12 cellular contexts compared by ENCODE assay signal in the genomic region with DNA sequence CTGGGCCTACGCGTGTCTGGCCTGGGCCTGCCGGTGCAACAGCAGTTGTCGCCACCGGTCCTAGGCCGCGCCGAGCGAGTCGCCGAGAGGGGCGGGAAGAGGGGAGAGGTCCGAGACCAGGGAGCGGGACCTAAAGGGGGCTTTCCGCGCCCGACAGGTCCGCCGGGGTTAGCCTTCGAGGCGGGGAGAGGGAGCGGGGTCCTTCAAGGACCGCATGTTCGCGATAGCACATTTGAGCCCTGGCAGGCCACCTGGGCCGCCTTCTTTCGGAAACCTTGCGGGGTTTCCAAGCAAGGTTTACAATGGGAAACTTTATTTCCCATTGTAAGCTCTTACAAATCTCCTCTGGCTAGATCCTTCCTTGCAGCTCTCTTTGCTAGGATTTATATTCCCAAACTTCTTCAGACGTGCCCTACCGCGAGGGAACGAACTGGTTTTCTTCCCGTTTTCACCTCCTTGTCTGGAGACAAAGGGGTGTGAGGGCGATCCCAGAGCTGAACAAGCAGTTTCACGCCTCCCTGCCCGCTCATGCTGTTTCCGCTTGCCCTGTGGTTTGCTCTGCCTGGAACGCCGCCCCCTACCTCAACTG. TPM values are rescaled to one million over a fixed set of nuclear protein-coding genes. Genes with fewer than 3 reads are reported as not detected.
DNase-seq lines count a peak whose midpoint lies in the region; ATAC-seq and TF ChIP-seq lines count a peak whose summit lies in the region.
"Had no signal": no experiment of that assay in that cellular context is flagged by ENCODE, and none has a peak within 500 bp of the region (broad histone marks: within the 10 kb centered on the region; RNA-seq: fewer than 3 reads in every experiment).

No MANE protein-coding gene starts in this region.

- no peak overlapping the region for H2BK5ac ChIP-seq in IMR-90 (ENCODE audit: low read depth, low read length, poor library complexity, severe bottlenecking)

- H3K27me3 ChIP-seq in IMR-90 (ENCODE audit: control insufficient read depth, insufficient read depth, low read length): peaks cover 66% of the 10 kb centered on the region
- peaks cover 34% of the 10 kb centered on the region for H3K27me3 ChIP-seq in iPS DF 6.9 (ENCODE audit: control insufficient read depth, insufficient read depth, low read length)
- H3K27me3 ChIP-seq in parathyroid adenoma (ENCODE audit: control insufficient read depth, insufficient read depth, low read length): peaks cover 1% of the 10 kb centered on the region

- H4K5ac ChIP-seq in IMR-90 (ENCODE audit: low read depth, low read length): no peak overlapping the region

- H3K27ac ChIP-seq in IMR-90 (ENCODE audit: insufficient read depth, low read length): no peak overlapping the region
- H3K27ac ChIP-seq in iPS DF 6.9 (ENCODE audit: low read length): no peak overlapping the region
- no peak overlapping the region for H3K27ac ChIP-seq in parathyroid adenoma

- no peaks in the 10 kb centered on the region for H3K79me1 ChIP-seq in IMR-90 (ENCODE audit: low read depth in 1 of 2, low read length in 2 of 2)

- H3K4me2 ChIP-seq in IMR-90 (ENCODE audit: low read depth, low read length) (no peak overlapping the region), parathyroid adenoma (ENCODE audit: low read length) (no peak overlapping the region)

- in situ Hi-C loops in IMR-90 (cut with MboI; ENCODE audit: low sequenced_read_pairs): no loop called here

- intact Hi-C loops in IMR-90 (cut with micrococcal nuclease): no loop called here

- H3K23ac ChIP-seq in IMR-90 (ENCODE audit: low read depth, low read length): no peak overlapping the region

- no peak overlapping the region for H4K91ac ChIP-seq in IMR-90 (ENCODE audit: insufficient read depth, low read depth, low read length)

- no peak overlapping the region for H4K8ac ChIP-seq in IMR-90 (ENCODE audit: low read depth in 2 of 2, low read length in 2 of 2)

- H2BK120ac ChIP-seq in IMR-90 (ENCODE audit: low read depth, low read length): no peak overlapping the region

- POLR2A ChIA-PET in IMR-90 (lab: Charles Lee; ENCODE audit: unreplicated experiment): no interaction called here

- TF ChIP-seq RAD21 in IMR-90 (IDR thresholded peaks at IDR 0.05; ENCODE audit: low read length): no peak

- dilution Hi-C loops in IMR-90 (cut with HindIII; ENCODE audit: low sequenced_read_pairs, unreplicated experiment): no loop called here

- H3K79me2 ChIP-seq in parathyroid adenoma: no peaks in the 10 kb centered on the region

- H3K4me3 ChIP-seq in IMR-90 (ENCODE audit: insufficient read depth, low read depth, low read length): no peak overlapping the region
- H3K4me3 ChIP-seq in iPS DF 6.9 (ENCODE audit: low read length): peak overlapping the region; percentile 60; the same call in 1 of the 2 replicates
- no peak overlapping the region for H3K4me3 ChIP-seq in parathyroid adenoma (ENCODE audit: low read depth, low read length)
- H3K4me3 ChIP-seq: mucosa of descending colon had no signal

- H2BK15ac ChIP-seq in IMR-90 (ENCODE audit: low read depth, low read length): no peak overlapping the region

- H3K9ac ChIP-seq in IMR-90 (ENCODE audit: low read depth, low read length): no peak overlapping the region
- H3K9ac ChIP-seq in parathyroid adenoma: no peak overlapping the region

- H2AK5ac ChIP-seq in IMR-90 (ENCODE audit: low read depth, low read length): no peak overlapping the region

- H3K4me1 ChIP-seq in IMR-90 (ENCODE audit: control insufficient read depth, insufficient read depth, low read length) (no peaks in the 10 kb centered on the region), iPS DF 6.9 (ENCODE audit: control insufficient read depth, insufficient read depth, low read length) (peaks cover 6% of the 10 kb centered on the region; the same call in 1 of the 2 replicates), parathyroid adenoma (no peaks in the 10 kb centered on the region)

- H3K4ac ChIP-seq in IMR-90 (ENCODE audit: low read depth, low read length): no peak overlapping the region

- ATAC-seq in IMR-90 (ENCODE audit: low read depth): no peak
- ATAC-seq in HG03135 (IDR thresholded peaks at IDR 0.05; ENCODE audit: unreplicated experiment): no peak
- no peak for ATAC-seq in GM18520 (IDR thresholded peaks at IDR 0.05; ENCODE audit: unreplicated experiment)
- no peak for ATAC-seq in HG02885 (IDR thresholded peaks at IDR 0.05; ENCODE audit: poor library complexity, unreplicated experiment)

- H3K36me3 ChIP-seq in IMR-90 (ENCODE audit: control insufficient read depth, insufficient read depth, low read length): no peaks in the 10 kb centered on the region
- H3K36me3 ChIP-seq in iPS DF 6.9 (ENCODE audit: control insufficient read depth, insufficient read depth, low read length): no peaks in the 10 kb centered on the region
- H3K36me3 ChIP-seq in parathyroid adenoma (ENCODE audit: control insufficient read depth, insufficient read depth, low read length): no peaks in the 10 kb centered on the region

- H2AK9ac ChIP-seq in IMR-90 (replicated peaks; ENCODE audit: low read depth, low read length, poor library complexity): peak overlapping the region; percentile 21

- DNase-seq in ELF-1 (ENCODE audit: low read depth, low spot score) (peak; percentile 75), IMR-90 (no peak), iPS DF 6.9 (ENCODE audit: low read depth, low spot score) (no peak)
- no peak for DNase-seq in stimulated activated CD8-positive, alpha-beta memory T cell treated with anti-CD3 and anti-CD28 coated beads, Interleukin-4, amount 100 ng/mL, for 48 hours
- DNase-seq: MM.1S, NCI-H446 had no signal

- H3K9me3 ChIP-seq in IMR-90 (ENCODE audit: control insufficient read depth, insufficient read depth, low read length): peaks cover 11% of the 10 kb centered on the region
- H3K9me3 ChIP-seq in iPS DF 6.9 (ENCODE audit: control insufficient read depth, insufficient read depth, low read length): no peaks in the 10 kb centered on the region
- no peaks in the 10 kb centered on the region for H3K9me3 ChIP-seq in parathyroid adenoma (ENCODE audit: control insufficient read depth, low read length)
- H3K9me3 ChIP-seq: mucosa of descending colon had no signal

- TF ChIP-seq CTCF in IMR-90 (conservative IDR thresholded peaks at IDR 0.05; ENCODE audit: low read depth, low read length): no peak
- TF ChIP-seq CTCF in parathyroid adenoma (IDR thresholded peaks at IDR 0.05): no peak

- BruUV-seq in IMR-90 (replicated peaks; lab: Mats Ljungman, UMichigan): no TSS peak

- H2AFZ ChIP-seq in IMR-90 (replicated peaks; ENCODE audit: low read length, poor library complexity) (peak overlapping the region; percentile 86), parathyroid adenoma (peak overlapping the region; percentile 91)

- H3K18ac ChIP-seq in IMR-90 (ENCODE audit: low read depth, low read length): no peak overlapping the region

- no peak overlapping the region for H3K14ac ChIP-seq in IMR-90 (replicated peaks; ENCODE audit: low read depth, low read length)

- no peak overlapping the region for H2BK20ac ChIP-seq in IMR-90 (ENCODE audit: low read depth, low read length)

- H3K9me1 ChIP-seq in IMR-90 (ENCODE audit: insufficient read depth, low read length): no peaks in the 10 kb centered on the region

- H3K56ac ChIP-seq in IMR-90 (ENCODE audit: extremely low read depth, insufficient read depth, low read length): no peak overlapping the region

- WGBS in IMR-90 (ENCODE audit: extremely low coverage in 2 of 2, insufficient read length in 1 of 2), 2 experiments: 13% methylated on average over 15 of the region's 39 CpGs; no CpG with 5 or more reads in 1 of the 2 experiments
- no CpG with 5 or more reads among the region's 39 CpGs for WGBS in iPS DF 6.9 (ENCODE audit: insufficient coverage, insufficient read length)

- no peak for TF ChIP-seq POLR2A in IMR-90 (IDR thresholded peaks at IDR 0.05; ENCODE audit: low read depth, low read length)

- no peaks in the 10 kb centered on the region for H4K20me1 ChIP-seq in IMR-90 (ENCODE audit: insufficient read depth, low read length)

- CTCF ChIA-PET in IMR-90 (lab: Yijun Ruan, JAX): interaction anchor here (0.6 to 0.9 kb wide), 2 partner anchors 16 to 197 kb away, joined by 3 read pairs; no protein-coding TSS in a partner anchor

TF ChIP-seq in IMR-90, 13 proteins besides CTCF, POLR2A, EP300 and RAD21:
- no peak for TF ChIP-seq NFE2L2 (IDR thresholded peaks at IDR 0.05; ENCODE audit: low read depth, low read length)
- no peak for TF ChIP-seq SMC3 (IDR thresholded peaks at IDR 0.05; ENCODE audit: low read depth, low read length)
- no peak for TF ChIP-seq RCOR1 (IDR thresholded peaks at IDR 0.05; ENCODE audit: insufficient replicate concordance, low read length)
- no peak for TF ChIP-seq CHD1 (IDR thresholded peaks at IDR 0.05; ENCODE audit: low read depth, low read length)
- TF ChIP-seq BHLHE40 (IDR thresholded peaks at IDR 0.05; ENCODE audit: low read depth, low read length): no peak
- TF ChIP-seq CEBPB (IDR thresholded peaks at IDR 0.05; ENCODE audit: low read depth, low read length): no peak
- TF ChIP-seq, protein P1, sequence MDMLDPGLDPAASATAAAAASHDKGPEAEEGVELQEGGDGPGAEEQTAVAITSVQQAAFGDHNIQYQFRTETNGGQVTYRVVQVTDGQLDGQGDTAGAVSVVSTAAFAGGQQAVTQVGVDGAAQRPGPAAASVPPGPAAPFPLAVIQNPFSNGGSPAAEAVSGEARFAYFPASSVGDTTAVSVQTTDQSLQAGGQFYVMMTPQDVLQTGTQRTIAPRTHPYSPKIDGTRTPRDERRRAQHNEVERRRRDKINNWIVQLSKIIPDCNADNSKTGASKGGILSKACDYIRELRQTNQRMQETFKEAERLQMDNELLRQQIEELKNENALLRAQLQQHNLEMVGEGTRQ (IDR thresholded peaks at IDR 0.05; ENCODE audit: low read depth, low read length): no peak
- TF ChIP-seq RFX5 (IDR thresholded peaks at IDR 0.05; ENCODE audit: low read depth, low read length): no peak

RNA-seq across cellular contexts. Expression of a gene that starts 6.8 kb away (rescaled TPM):
- total RNA-seq in IMR-90 (2012; rRNA removed): not detected in 2 replicates
- not detected in 2 replicates for polyA plus RNA-seq in IMR-90 (2012; rRNA removed)
- polyA plus RNA-seq in IMR-90 (2012; cell fraction: cytosol; rRNA removed): not detected in 2 replicates
- not detected in 2 replicates for polyA plus RNA-seq in IMR-90 (2012; cell fraction: nucleus; rRNA removed; ENCODE audit: low replicate concordance)
- total RNA-seq: mucosa of descending colon, skeletal muscle tissue had no signal

RNA-seq across cellular contexts. Expression of a gene that starts 29.9 kb away (rescaled TPM):
- 0.28 and 0.36 TPM in 2 replicates for total RNA-seq in IMR-90 (2012; rRNA removed)
- polyA plus RNA-seq in IMR-90 (2012; rRNA removed): 0.38 and 0.70 TPM in 2 replicates
- polyA plus RNA-seq in IMR-90 (2012; cell fraction: cytosol; rRNA removed): 0.03 and 0.12 TPM in 2 replicates
- 0.03 and 0.45 TPM in 2 replicates for polyA plus RNA-seq in IMR-90 (2012; cell fraction: nucleus; rRNA removed; ENCODE audit: low replicate concordance)
